8 cellular contexts compared by ENCODE assay signal in genomic region chr6:43769526-43770416, GRCh38. TPM values are rescaled to one million over a fixed set of nuclear protein-coding genes. Genes with fewer than 3 reads are reported as not detected.
A peak's percentile ranks its signal among the peaks of the same experiment; 100 is the strongest.
DNase-seq lines count a peak whose midpoint lies in the region; FAIRE-seq and TF ChIP-seq lines count a peak whose summit lies in the region.

VEGFA (plus strand) TSS chr6:43770211.

- FAIRE-seq in H54 (lab: Jason Lieb, UNC), result no peak

- H3K9ac ChIP-seq in ES-I3 (ENCODE audit: low read depth, low read length), result peak within 1 kb of the TSS; percentile 94

- H3K9me3 ChIP-seq in ES-I3 (ENCODE audit: control insufficient read depth, insufficient read depth, low read length) (no peaks in the 10 kb centered on the region), neuron (ENCODE audit: low read length) (no peaks in the 10 kb centered on the region)

- H3K36me3 ChIP-seq in ES-I3 (ENCODE audit: insufficient read depth, low read length), result no peaks in the 10 kb centered on the region
- no peaks in the 10 kb centered on the region for H3K36me3 ChIP-seq in neuron (ENCODE audit: insufficient read depth, low read length)

- TF ChIP-seq POLR2A in H54 (IDR thresholded peaks at IDR 0.05; ENCODE audit: low read depth, low read length), result peak; percentile 90

- H2AFZ ChIP-seq in neuron (ENCODE audit: low read depth, low read length), result peak within 1 kb of the TSS; percentile 88

- H3K4me3 ChIP-seq in foreskin fibroblast (ENCODE audit: low read depth in 1 of 2, low read length in 2 of 2) (peak within 1 kb of the TSS; percentile 66 to 96), neuron (ENCODE audit: low read length) (peak within 1 kb of the TSS; percentile 65)

- peaks cover 28% of the 10 kb centered on the region for H3K4me1 ChIP-seq in ES-I3 (ENCODE audit: insufficient read depth, low read length)
- H3K4me1 ChIP-seq in neuron (ENCODE audit: insufficient read depth, low read length), result peaks cover 14% of the 10 kb centered on the region

- peak; percentile 95 for TF ChIP-seq CTCF in foreskin fibroblast (IDR thresholded peaks at IDR 0.05; ENCODE audit: low read depth, low read length)
- no peak for TF ChIP-seq CTCF in subcutaneous adipose tissue (IDR thresholded peaks at IDR 0.05; ENCODE audit: low read depth)

- peaks cover 18% of the 10 kb centered on the region for H3K27me3 ChIP-seq in neuron (ENCODE audit: insufficient read depth, low read length)

- DNase-seq in H54 (ENCODE audit: insufficient read length, low spot score), result peak; percentile 96
- DNase-seq in M059J (ENCODE audit: low read depth), result peak; percentile 92
- DNase-seq in SHP77 treated with DMSO at 0.1 percent for 48 hours (lab: John Stamatoyannopoulos, UW), result peak; percentile 47
- DNase-seq in activated gamma-delta T cell treated with Interleukin-2 at 50 U/mL for 16 hours, result peak; percentile 87
- DNase-seq in foreskin fibroblast, result peak; percentile 86 to 95

RNA-seq across cellular contexts. Expression of gene VEGFA, which starts in this region (rescaled TPM):
- total RNA-seq in M059J (2014; rRNA removed; shearing (Covaris generic)), result 41.2 and 65.8 TPM in 2 replicates
- total RNA-seq in subcutaneous adipose tissue, result 100 to 1,000 TPM; 195 to 909 (median 398) TPM

Comparison
In these comparisons a context has a peak if more than half of its experiments do, and no peak if none do; other contexts are left out.
1. Peak in every context shown above with its lines: DNase-seq and H3K4me3 ChIP-seq.